In the genomic region with DNA sequence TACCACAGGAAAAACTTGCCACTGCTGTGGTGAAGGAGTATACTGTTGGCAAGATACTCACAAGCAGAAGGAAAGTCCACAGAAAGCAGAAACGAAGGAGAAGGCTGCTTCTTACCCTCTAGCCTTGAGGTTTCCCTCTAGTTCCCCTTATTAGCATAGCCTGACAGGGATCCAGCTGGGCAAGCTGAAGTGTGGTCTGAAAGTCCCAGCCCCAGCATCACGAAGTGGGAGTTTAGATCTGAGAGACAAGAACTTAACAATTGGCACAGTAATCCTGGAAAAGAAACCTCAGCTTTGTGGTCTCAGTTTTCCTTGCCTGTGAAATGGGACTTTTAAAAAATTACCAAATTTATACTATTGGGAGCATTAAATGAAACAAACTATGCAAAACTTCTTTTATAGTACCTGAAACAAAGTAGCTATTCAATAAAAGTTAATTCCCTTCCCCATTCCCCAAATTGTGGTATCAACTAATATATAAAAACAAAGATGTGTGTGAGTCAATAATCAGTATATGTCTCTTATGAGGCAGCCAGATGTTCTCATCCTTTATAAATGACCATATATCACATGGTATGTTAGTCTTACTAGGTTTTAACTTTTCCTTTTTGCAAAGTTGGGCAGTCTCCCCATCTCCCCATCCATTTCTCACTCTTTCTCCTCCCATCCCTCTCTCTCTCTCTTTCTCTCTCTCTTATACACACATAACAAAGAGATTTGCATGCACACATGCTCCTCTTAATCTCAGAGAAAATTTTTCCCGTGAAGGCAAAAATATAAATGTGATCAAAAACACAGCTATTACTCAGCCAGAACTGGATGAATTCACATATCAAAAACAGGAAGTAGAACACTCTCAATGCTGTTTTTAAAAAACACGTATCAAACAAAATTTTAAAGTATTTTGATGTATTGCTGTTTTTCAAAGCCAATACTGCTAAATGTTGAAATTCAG, we compare ENCODE assay signal across 15 cellular contexts. TPM values are rescaled to one million over a fixed set of nuclear protein-coding genes. Genes with fewer than 3 reads are reported as not detected.
DNase-seq lines count a peak whose midpoint lies in the region; ATAC-seq, FAIRE-seq and TF ChIP-seq lines count a peak whose summit lies in the region.
"Had no signal": no experiment of that assay in that cellular context is flagged by ENCODE, and none has a peak within 500 bp of the region (broad histone marks: within the 10 kb centered on the region; RNA-seq: fewer than 3 reads in every experiment).

No MANE protein-coding gene starts in this region.

- peaks cover 60% of the 10 kb centered on the region for H3K4me1 Mint-ChIP-seq in HFFc6 (ENCODE audit: low read depth)
- peaks cover 0 to 4% (median 2%) of the 10 kb centered on the region in 4 donors for H3K4me1 Mint-ChIP-seq in CD4-positive, alpha-beta memory T cell
- H3K4me1 Mint-ChIP-seq: activated naive CD4-positive, alpha-beta T cell treated with anti-CD3 and anti-CD28 coated beads, Interleukin-2, amount 50 U/mL, for 24 hours had no signal

- POLR2A ChIA-PET in CD4-positive, alpha-beta memory T cell (lab: Charles Lee; ENCODE audit: partially characterized antibody): no interaction called here

- peak; percentile 62 for FAIRE-seq in GM18507 (lab: Jason Lieb, UNC)

- no peaks in the 10 kb centered on the region for H3K27me3 ChIP-seq in CD4-positive, alpha-beta memory T cell (ENCODE audit: insufficient read depth, low read length)
- H3K27me3 ChIP-seq: gastroesophageal sphincter had no signal

- no peak overlapping the region for H3K27ac ChIP-seq in CD4-positive, alpha-beta memory T cell (ENCODE audit: low read depth, low read length)
- H3K27ac ChIP-seq: gastroesophageal sphincter had no signal

- H3K36me3 Mint-ChIP-seq in HFFc6 (ENCODE audit: low read depth): peaks cover 37% of the 10 kb centered on the region
- H3K36me3 Mint-ChIP-seq in CD4-positive, alpha-beta memory T cell: peaks cover 49 to 81% of the 10 kb centered on the region in 2 donors

- TF ChIP-seq CTCF in HFFc6 (IDR thresholded peaks at IDR 0.05) (no peak), NB4 (IDR thresholded peaks at IDR 0.05; ENCODE audit: low read depth, low read length) (no peak)

- no peak for DNase-seq in GM18507 (ENCODE audit: extremely low spot score, insufficient read length, low read depth)
- no peak for DNase-seq in HFFc6
- peak; percentile 42 for DNase-seq in NB4 (ENCODE audit: low read depth)
- DNase-seq in fibroblast of peridontal ligament (ENCODE audit: extremely low read depth): peak; percentile 58
- no peak for DNase-seq in NCI-H2081 (lab: John Stamatoyannopoulos, UW)
- DNase-seq in CD4-positive, alpha-beta memory T cell: no peak
- no peak for DNase-seq in activated CD4-positive, alpha-beta T cell treated with anti-CD3 and anti-CD28 coated beads, Interleukin-2, amount 50 U/mL, for 1 hour
- DNase-seq: activated CD8-positive, alpha-beta T cell treated with anti-CD3 and anti-CD28 coated beads for 36 hours; left cardiac atrium; NCI-H146; nucleus accumbens; stimulated activated CD8-positive, alpha-beta memory T cell treated with anti-CD3 and anti-CD28 coated beads, Interleukin-4, amount 100 ng/mL, for 48 hours had no signal

- H3K9me3 ChIP-seq in CD4-positive, alpha-beta memory T cell (ENCODE audit: control insufficient read depth in 1 of 2, low read length in 2 of 2): no peaks in the 10 kb centered on the region
- H3K9me3 ChIP-seq: gastroesophageal sphincter had no signal

- intact Hi-C loops in CD4-positive, alpha-beta memory T cell (cut with micrococcal nuclease): no loop called here

- ATAC-seq in GM19467 (IDR thresholded peaks at IDR 0.05; ENCODE audit: unreplicated experiment): no peak
- ATAC-seq: activated CD8-positive, alpha-beta T cell treated with anti-CD3 and anti-CD28 coated beads for 36 hours; gastroesophageal sphincter; left cardiac atrium had no signal

- H3K27ac Mint-ChIP-seq in HFFc6: peak overlapping the region; percentile 87
- H3K27ac Mint-ChIP-seq in CD4-positive, alpha-beta memory T cell: no peak overlapping the region
- H3K27ac Mint-ChIP-seq: activated CD8-positive, alpha-beta T cell treated with anti-CD3 and anti-CD28 coated beads for 36 hours; activated naive CD4-positive, alpha-beta T cell treated with anti-CD3 and anti-CD28 coated beads, Interleukin-2, amount 50 U/mL, for 24 hours had no signal

- peaks cover 11% of the 10 kb centered on the region for H3K9me3 Mint-ChIP-seq in HFFc6
- H3K9me3 Mint-ChIP-seq in CD4-positive, alpha-beta memory T cell: peaks cover 0 to 20% (median 14%) of the 10 kb centered on the region in 8 donors

- peaks cover 3% of the 10 kb centered on the region for H3K36me3 ChIP-seq in CD4-positive, alpha-beta memory T cell (ENCODE audit: insufficient read depth, low read length)

- H3K4me1 ChIP-seq in CD4-positive, alpha-beta memory T cell (ENCODE audit: insufficient read depth, low read length): no peaks in the 10 kb centered on the region

- TF ChIP-seq POLR2A in NB4 (IDR thresholded peaks at IDR 0.05; ENCODE audit: extremely low read depth, insufficient read length): no peak

- no peak overlapping the region for H3K4me3 ChIP-seq in NB4 (ENCODE audit: low read depth, low read length)
- no peak overlapping the region for H3K4me3 ChIP-seq in CD4-positive, alpha-beta memory T cell (ENCODE audit: low read length in 2 of 2)
- H3K4me3 ChIP-seq: gastroesophageal sphincter had no signal

- peak overlapping the region; percentile 32 for H3K4me3 Mint-ChIP-seq in HFFc6
- no peak overlapping the region for H3K4me3 Mint-ChIP-seq in CD4-positive, alpha-beta memory T cell
- H3K4me3 Mint-ChIP-seq: activated CD8-positive, alpha-beta T cell treated with anti-CD3 and anti-CD28 coated beads for 36 hours; activated naive CD4-positive, alpha-beta T cell treated with anti-CD3 and anti-CD28 coated beads, Interleukin-2, amount 50 U/mL, for 24 hours had no signal

- CTCF ChIA-PET in CD4-positive, alpha-beta memory T cell (lab: Charles Lee; ENCODE audit: partially characterized antibody): no interaction called here

- no peaks in the 10 kb centered on the region for H3K27me3 Mint-ChIP-seq in HFFc6 (ENCODE audit: insufficient read depth)
- no peaks in the 10 kb centered on the region for H3K27me3 Mint-ChIP-seq in CD4-positive, alpha-beta memory T cell
- H3K27me3 Mint-ChIP-seq: activated CD8-positive, alpha-beta T cell treated with anti-CD3 and anti-CD28 coated beads for 36 hours; activated naive CD4-positive, alpha-beta T cell treated with anti-CD3 and anti-CD28 coated beads, Interleukin-2, amount 50 U/mL, for 24 hours had no signal

RNA-seq across cellular contexts. Expression of gene SCFD2, which starts 57.8 kb away (rescaled TPM):
- 10 to 100 TPM; 35.2 to 46.7 (median 41.5) TPM for total RNA-seq in HFFc6 (2021; fragmentation: NEBNext Ultra II Directional; extraction: Animal tissue kit (Norgen Biotek cat#: 25700))
- 10 to 100 TPM; 12.4 to 13.1 TPM for total RNA-seq in CD4-positive, alpha-beta memory T cell
- 10 to 100 TPM; 14.0 to 21.2 TPM for polyA plus RNA-seq in CD4-positive, alpha-beta memory T cell

Comparison
In these comparisons a context has a peak if more than half of its experiments do, and no peak if none do; other contexts are left out.
1. DNase-seq: peak in NB4 (single experiment) and fibroblast of peridontal ligament (single experiment); none in GM18507 (single experiment), HFFc6 (single experiment), NCI-H2081 (0 of 2), CD4-positive, alpha-beta memory T cell (0 of 5) and activated CD4-positive, alpha-beta T cell treated with anti-CD3 and anti-CD28 coated beads, Interleukin-2, amount 50 U/mL, for 1 hour (single experiment).